In genomic region chr9:94081864-94082468, GRCh38 we compare ENCODE assay signal across 14 cellular contexts. TPM values are rescaled to one million over a fixed set of nuclear protein-coding genes. Genes with fewer than 3 reads are reported as not detected.
DNase-seq lines count a peak whose midpoint lies in the region; ATAC-seq and TF ChIP-seq lines count a peak whose summit lies in the region.
"Had no signal": no experiment of that assay in that cellular context is flagged by ENCODE, and none has a peak within 500 bp of the region (broad histone marks: within the 10 kb centered on the region; RNA-seq: fewer than 3 reads in every experiment).

No MANE protein-coding gene starts in this region.

- H2AFZ ChIP-seq in parathyroid adenoma, result peak overlapping the region; percentile 2

- WGBS in right cardiac atrium, result 69% methylated on average over 8 of the region's 8 CpGs

- H3K27me3 ChIP-seq in right cardiac atrium (ENCODE audit: control insufficient read depth, insufficient read depth) (no peaks in the 10 kb centered on the region), parathyroid adenoma (ENCODE audit: control insufficient read depth, insufficient read depth, low read length) (no peaks in the 10 kb centered on the region), upper lobe of right lung (no peaks in the 10 kb centered on the region)
- H3K27me3 ChIP-seq: BLaER1 treated with 17β-estradiol and CSF1 and Interleukin-3, amounts not matched to agents 10 nM and 100 nM had no signal

- H3K79me2 ChIP-seq in parathyroid adenoma, result no peaks in the 10 kb centered on the region

- intact Hi-C loops in Right ventricle myocardium superior (cut with DNase I), result loop anchor here (10.0 kb wide), 1 partner anchor 53 kb away; no protein-coding TSS in a partner anchor
- intact Hi-C loops in left cardiac atrium (cut with DNase I), result no loop called here
- intact Hi-C loops in right cardiac atrium (cut with DNase I), result no loop called here
- intact Hi-C loops in upper lobe of right lung (cut with DNase I), result no loop called here
- intact Hi-C loops in MCF 10A (cut with micrococcal nuclease), result no loop called here
- intact Hi-C loops in activated CD4-positive, alpha-beta memory T cell treated with anti-CD3 and anti-CD28 coated beads for 36 hours (cut with micrococcal nuclease), result no loop called here

- H3K36me3 ChIP-seq in parathyroid adenoma (ENCODE audit: control insufficient read depth, insufficient read depth, low read length), result no peaks in the 10 kb centered on the region
- no peaks in the 10 kb centered on the region for H3K36me3 ChIP-seq in upper lobe of right lung

- H3K4me1 ChIP-seq in right cardiac atrium (ENCODE audit: control insufficient read depth, insufficient read depth, low read length) (peaks cover 4% of the 10 kb centered on the region), parathyroid adenoma (peaks cover 21% of the 10 kb centered on the region), upper lobe of right lung (peaks cover 13% of the 10 kb centered on the region)
- H3K4me1 ChIP-seq: BLaER1 treated with 17β-estradiol and CSF1 and Interleukin-3, amounts not matched to agents 10 nM and 100 nM had no signal

- peaks cover 4% of the 10 kb centered on the region for H3K36me3 Mint-ChIP-seq in MCF 10A (ENCODE audit: insufficient read depth, unreplicated experiment)
- peaks cover 9% of the 10 kb centered on the region for H3K36me3 Mint-ChIP-seq in activated CD4-positive, alpha-beta memory T cell treated with anti-CD3 and anti-CD28 coated beads for 36 hours

- ATAC-seq in Right ventricle myocardium superior (ENCODE audit: poor library complexity) (peak; percentile 39), left cardiac atrium (no peak), right cardiac atrium (peak in 1 of 2 donors; percentile 29), upper lobe of right lung (peak; percentile 11)
- ATAC-seq: PC-3 had no signal

- DNase-seq in Right ventricle myocardium superior (no peak), left cardiac atrium (no peak), right cardiac atrium (peak in 1 of 3 donors; percentile 56), upper lobe of right lung (no peak), MCF 10A (ENCODE audit: unreplicated experiment) (no peak)
- no peak for DNase-seq in activated CD4-positive, CD25-positive, alpha-beta regulatory T cell (lab: John Stamatoyannopoulos, UW)
- no peak for DNase-seq in activated CD4-positive, alpha-beta memory T cell treated with anti-CD3 and anti-CD28 coated beads for 36 hours
- DNase-seq: HCEC 1CT, IMR-90, NCI-H1048, NCI-H1694, PC-3 had no signal

- H3K27ac Mint-ChIP-seq in MCF 10A (ENCODE audit: low read depth, unreplicated experiment), result no peak overlapping the region
- no peak overlapping the region for H3K27ac Mint-ChIP-seq in activated CD4-positive, alpha-beta memory T cell treated with anti-CD3 and anti-CD28 coated beads for 36 hours

- no peaks in the 10 kb centered on the region for H3K9me3 Mint-ChIP-seq in MCF 10A (ENCODE audit: unreplicated experiment)
- no peaks in the 10 kb centered on the region for H3K9me3 Mint-ChIP-seq in activated CD4-positive, alpha-beta memory T cell treated with anti-CD3 and anti-CD28 coated beads for 36 hours

- CTCF ChIA-PET in MCF 10A (lab: Yijun Ruan, JAX), result interaction anchor here (0.7 to 1.0 kb wide), 3 partner anchors 12 to 73 kb away, joined by 3 read pairs; no protein-coding TSS in a partner anchor
- CTCF ChIA-PET in activated CD4-positive, alpha-beta memory T cell treated with anti-CD3 and anti-CD28 coated beads for 36 hours (lab: Charles Lee), result interaction anchor here (0.8 to 1.5 kb wide), 2 partner anchors 16 to 132 kb away, joined by 3 to 5 read pairs; no protein-coding TSS in a partner anchor

- H3K4me3 ChIP-seq in right cardiac atrium (ENCODE audit: low read length), result no peak overlapping the region
- H3K4me3 ChIP-seq in parathyroid adenoma (ENCODE audit: low read depth, low read length), result no peak overlapping the region
- no peak overlapping the region for H3K4me3 ChIP-seq in upper lobe of right lung
- H3K4me3 ChIP-seq: BLaER1 treated with 17β-estradiol and CSF1 and Interleukin-3, amounts not matched to agents 10 nM and 100 nM had no signal

- POLR2A ChIA-PET in MCF 10A (lab: Yijun Ruan, JAX), result interaction anchor here (0.7 to 1.6 kb wide), 3 partner anchors 15 to 105 kb away, joined by 3 to 6 read pairs (median 3); no protein-coding TSS in a partner anchor
- POLR2A ChIA-PET in activated CD4-positive, alpha-beta memory T cell treated with anti-CD3 and anti-CD28 coated beads for 36 hours (lab: Charles Lee), result no interaction called here

- H3K4me2 ChIP-seq in parathyroid adenoma (ENCODE audit: low read length), result peak overlapping the region; percentile 57
- H3K4me2 ChIP-seq: BLaER1 treated with 17β-estradiol and CSF1 and Interleukin-3, amounts not matched to agents 10 nM and 100 nM had no signal

- H3K9me3 ChIP-seq in right cardiac atrium (ENCODE audit: control insufficient read depth, low read length) (no peaks in the 10 kb centered on the region), parathyroid adenoma (ENCODE audit: control insufficient read depth, low read length) (no peaks in the 10 kb centered on the region), upper lobe of right lung (no peaks in the 10 kb centered on the region)
- H3K9me3 ChIP-seq: BLaER1 treated with 17β-estradiol and CSF1 and Interleukin-3, amounts not matched to agents 10 nM and 100 nM had no signal

- peaks cover 20% of the 10 kb centered on the region for H3K4me1 Mint-ChIP-seq in MCF 10A (ENCODE audit: insufficient read depth, unreplicated experiment)
- H3K4me1 Mint-ChIP-seq in activated CD4-positive, alpha-beta memory T cell treated with anti-CD3 and anti-CD28 coated beads for 36 hours (ENCODE audit: low read depth), result no peaks in the 10 kb centered on the region

- H3K9ac ChIP-seq in parathyroid adenoma, result no peak overlapping the region
- H3K9ac ChIP-seq: BLaER1 treated with 17β-estradiol and CSF1 and Interleukin-3, amounts not matched to agents 10 nM and 100 nM had no signal

- no peak overlapping the region for H3K4me3 Mint-ChIP-seq in MCF 10A (ENCODE audit: unreplicated experiment)
- no peak overlapping the region for H3K4me3 Mint-ChIP-seq in activated CD4-positive, alpha-beta memory T cell treated with anti-CD3 and anti-CD28 coated beads for 36 hours

- no peaks in the 10 kb centered on the region for H3K27me3 Mint-ChIP-seq in MCF 10A (ENCODE audit: insufficient read depth, unreplicated experiment)
- H3K27me3 Mint-ChIP-seq in activated CD4-positive, alpha-beta memory T cell treated with anti-CD3 and anti-CD28 coated beads for 36 hours, result no peaks in the 10 kb centered on the region

- TF ChIP-seq CTCF in parathyroid adenoma (IDR thresholded peaks at IDR 0.05), result no peak
- no peak for TF ChIP-seq CTCF in upper lobe of right lung (IDR thresholded peaks at IDR 0.05)
- no peak for TF ChIP-seq CTCF in MCF 10A (IDR thresholded peaks at IDR 0.05; ENCODE audit: unreplicated experiment)

- BruUV-seq in MCF 10A (replicated peaks; lab: Mats Ljungman, UMichigan), result no TSS peak

- peak overlapping the region; percentile 67 for H3K27ac ChIP-seq in right cardiac atrium (ENCODE audit: low read length)
- peak overlapping the region; percentile 90 for H3K27ac ChIP-seq in parathyroid adenoma
- H3K27ac ChIP-seq in upper lobe of right lung, result peak overlapping the region; percentile 39
- H3K27ac ChIP-seq: BLaER1 treated with 17β-estradiol and CSF1 and Interleukin-3, amounts not matched to agents 10 nM and 100 nM had no signal

RNA-seq across cellular contexts. Expression of gene PTPDC1, which starts 2.3 kb away (rescaled TPM):
- total RNA-seq in Right ventricle myocardium superior (8.4 TPM), left cardiac atrium (10 to 100 TPM in 1 of 2 donors, 1 to 10 TPM in 1; 9.2 to 15.6 TPM), right cardiac atrium (10 to 100 TPM in 3 of 4 donors, 1 to 10 TPM in 1; 8.4 to 13.8 (median 11.4) TPM), upper lobe of right lung (10.0 TPM), MCF 10A (2022) (42.2 and 49.9 TPM in 2 replicates)
- polyA plus RNA-seq in right cardiac atrium, result 6.1 TPM
- total RNA-seq in activated CD4-positive, alpha-beta memory T cell treated with anti-CD3 and anti-CD28 coated beads for 36 hours, result 1 to 10 TPM; 4.2 to 4.4 TPM

Comparison
In these comparisons a context has a peak if more than half of its experiments do, and no peak if none do; other contexts are left out.
1. ATAC-seq: peak in Right ventricle myocardium superior (single experiment) and upper lobe of right lung (single experiment); none in left cardiac atrium (0 of 2).
2. H3K27ac ChIP-seq: peak in every context shown above with its lines; median percentile 90 in parathyroid adenoma; 67 in right cardiac atrium; 39 in upper lobe of right lung.